In the genomic region with DNA sequence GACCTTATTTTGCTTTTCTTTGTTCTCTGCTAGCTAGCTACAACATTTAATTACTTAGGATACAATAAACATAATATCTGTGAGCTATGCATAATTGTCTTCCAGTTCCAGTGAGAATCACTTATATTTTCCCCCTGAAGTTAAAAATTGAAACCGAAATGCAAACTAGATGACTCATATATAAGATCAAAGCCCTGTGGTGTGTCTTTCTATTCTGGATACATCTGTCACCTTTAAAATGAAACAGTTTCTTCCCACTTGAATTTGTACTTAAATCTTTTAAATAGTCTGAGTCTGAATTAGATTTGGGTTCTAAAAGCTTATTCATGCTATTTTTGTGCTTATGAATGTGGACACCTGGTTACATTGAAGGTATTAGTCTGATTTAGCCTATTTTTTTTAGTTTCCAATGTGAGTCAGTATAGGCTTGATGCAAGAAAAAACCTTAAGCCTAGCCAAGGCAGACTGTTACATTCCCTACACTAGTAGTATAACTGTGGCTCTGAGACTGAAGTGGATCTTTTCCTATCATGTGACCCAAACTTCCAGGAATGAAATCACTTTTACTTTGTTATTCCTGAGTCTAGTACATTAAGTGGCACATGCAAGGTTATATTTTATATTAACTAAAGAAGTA, we compare ENCODE assay signal across 12 cellular contexts.
DNase-seq lines count a peak whose midpoint lies in the region; ATAC-seq, FAIRE-seq and TF ChIP-seq lines count a peak whose summit lies in the region.
"Had no signal": no experiment of that assay in that cellular context is flagged by ENCODE, and none has a peak within 500 bp of the region (broad histone marks: within the 10 kb centered on the region; RNA-seq: fewer than 3 reads in every experiment).

No MANE protein-coding gene starts in this region.

- no peak overlapping the region for H3K27ac ChIP-seq in kidney (ENCODE audit: low read depth in 2 of 2, low read length in 2 of 2)

- H3K4me3 ChIP-seq in astrocyte of the spinal cord (ENCODE audit: low read depth, low read length) (no peak overlapping the region), kidney (ENCODE audit: low read length in 2 of 2) (no peak overlapping the region)

- TF ChIP-seq CTCF in GM13976 (IDR thresholded peaks at IDR 0.05; ENCODE audit: borderline replicate concordance, control extremely low read depth, extremely low read depth, insufficient read depth, missing control alignments) (no peak), astrocyte of the spinal cord (IDR thresholded peaks at IDR 0.05; ENCODE audit: low read depth, low read length) (no peak), kidney (IDR thresholded peaks at IDR 0.05; ENCODE audit: borderline replicate concordance, extremely low read depth, insufficient read depth) (no peak)

- in situ Hi-C loops in GM13976 (cut with MboI; ENCODE audit: low sequenced_read_pairs, unreplicated experiment) = no loop called here
- in situ Hi-C loops in astrocyte of the spinal cord (cut with HindIII; ENCODE audit: low sequenced_read_pairs) = no loop called here

- H3K36me3 ChIP-seq in kidney (ENCODE audit: control insufficient read depth in 1 of 2, insufficient read depth in 2 of 2, low read length in 2 of 2) = no peaks in the 10 kb centered on the region

- FAIRE-seq in kidney (lab: Jason Lieb, UNC) = no peak

- no peak overlapping the region for H3K9ac ChIP-seq in kidney (ENCODE audit: low read length in 2 of 2)

- DNase-seq in GM13976 (ENCODE audit: low spot score) = peak; percentile 11
- DNase-seq in astrocyte of the spinal cord (ENCODE audit: low read depth, low spot score) = peak; percentile 20
- no peak for DNase-seq in kidney
- no peak for DNase-seq in NCI-H146 (lab: John Stamatoyannopoulos, UW)
- DNase-seq in cerebellar nuclear complex (lab: John Stamatoyannopoulos, UW) = no peak
- no peak for DNase-seq in pons (ENCODE audit: low spot score)
- DNase-seq: activated CD4-positive, alpha-beta T cell treated with anti-CD3 and anti-CD28 coated beads for 48 hours; left colon; NCI-H1930; SIG-M5 had no signal

- ATAC-seq in GM21381 (IDR thresholded peaks at IDR 0.05; ENCODE audit: unreplicated experiment) (peak; percentile 89), HG03354 (IDR thresholded peaks at IDR 0.05; ENCODE audit: poor library complexity, severe bottlenecking, unreplicated experiment) (peak; percentile 74)
- ATAC-seq: left colon had no signal

- intact Hi-C loops in kidney (cut with DNase I) = no loop called here

- H3K9me3 ChIP-seq in kidney (ENCODE audit: control insufficient read depth in 1 of 2, low read length in 2 of 2) = no peaks in the 10 kb centered on the region

- no peaks in the 10 kb centered on the region for H3K4me1 ChIP-seq in kidney (ENCODE audit: control insufficient read depth in 1 of 2, insufficient read depth in 1 of 2, low read depth in 1 of 2, low read length in 2 of 2)

Comparison
In these comparisons a context has a peak if more than half of its experiments do, and no peak if none do; other contexts are left out.
1. DNase-seq: peak in GM13976 (single experiment) and astrocyte of the spinal cord (single experiment); none in kidney (single experiment), NCI-H146 (single experiment), cerebellar nuclear complex (0 of 2) and pons (single experiment).